ENCODE assay signal across 2 cellular contexts in genomic region chr1:40133122-40133665, GRCh38.
TF ChIP-seq lines count a peak whose summit lies in the region.

No MANE protein-coding gene starts in this region.

TF ChIP-seq in GM23338, 12 proteins besides CTCF, POLR2A, EP300 and RAD21:
- TF ChIP-seq REST (IDR thresholded peaks at IDR 0.05; ENCODE audit: unreplicated experiment), result no peak
- no peak for TF ChIP-seq NANOG (IDR thresholded peaks at IDR 0.05; ENCODE audit: borderline replicate concordance)
- no peak for TF ChIP-seq EZH2 (IDR thresholded peaks at IDR 0.05; ENCODE audit: low read depth, unreplicated experiment)
- no peak for TF ChIP-seq CREB1 (CRISPR knock-in tag; IDR thresholded peaks at IDR 0.05; ENCODE audit: low read depth)
- no peak for TF ChIP-seq EZH2phosphoT487 (IDR thresholded peaks at IDR 0.05; ENCODE audit: unreplicated experiment)
- TF ChIP-seq, protein P1, sequence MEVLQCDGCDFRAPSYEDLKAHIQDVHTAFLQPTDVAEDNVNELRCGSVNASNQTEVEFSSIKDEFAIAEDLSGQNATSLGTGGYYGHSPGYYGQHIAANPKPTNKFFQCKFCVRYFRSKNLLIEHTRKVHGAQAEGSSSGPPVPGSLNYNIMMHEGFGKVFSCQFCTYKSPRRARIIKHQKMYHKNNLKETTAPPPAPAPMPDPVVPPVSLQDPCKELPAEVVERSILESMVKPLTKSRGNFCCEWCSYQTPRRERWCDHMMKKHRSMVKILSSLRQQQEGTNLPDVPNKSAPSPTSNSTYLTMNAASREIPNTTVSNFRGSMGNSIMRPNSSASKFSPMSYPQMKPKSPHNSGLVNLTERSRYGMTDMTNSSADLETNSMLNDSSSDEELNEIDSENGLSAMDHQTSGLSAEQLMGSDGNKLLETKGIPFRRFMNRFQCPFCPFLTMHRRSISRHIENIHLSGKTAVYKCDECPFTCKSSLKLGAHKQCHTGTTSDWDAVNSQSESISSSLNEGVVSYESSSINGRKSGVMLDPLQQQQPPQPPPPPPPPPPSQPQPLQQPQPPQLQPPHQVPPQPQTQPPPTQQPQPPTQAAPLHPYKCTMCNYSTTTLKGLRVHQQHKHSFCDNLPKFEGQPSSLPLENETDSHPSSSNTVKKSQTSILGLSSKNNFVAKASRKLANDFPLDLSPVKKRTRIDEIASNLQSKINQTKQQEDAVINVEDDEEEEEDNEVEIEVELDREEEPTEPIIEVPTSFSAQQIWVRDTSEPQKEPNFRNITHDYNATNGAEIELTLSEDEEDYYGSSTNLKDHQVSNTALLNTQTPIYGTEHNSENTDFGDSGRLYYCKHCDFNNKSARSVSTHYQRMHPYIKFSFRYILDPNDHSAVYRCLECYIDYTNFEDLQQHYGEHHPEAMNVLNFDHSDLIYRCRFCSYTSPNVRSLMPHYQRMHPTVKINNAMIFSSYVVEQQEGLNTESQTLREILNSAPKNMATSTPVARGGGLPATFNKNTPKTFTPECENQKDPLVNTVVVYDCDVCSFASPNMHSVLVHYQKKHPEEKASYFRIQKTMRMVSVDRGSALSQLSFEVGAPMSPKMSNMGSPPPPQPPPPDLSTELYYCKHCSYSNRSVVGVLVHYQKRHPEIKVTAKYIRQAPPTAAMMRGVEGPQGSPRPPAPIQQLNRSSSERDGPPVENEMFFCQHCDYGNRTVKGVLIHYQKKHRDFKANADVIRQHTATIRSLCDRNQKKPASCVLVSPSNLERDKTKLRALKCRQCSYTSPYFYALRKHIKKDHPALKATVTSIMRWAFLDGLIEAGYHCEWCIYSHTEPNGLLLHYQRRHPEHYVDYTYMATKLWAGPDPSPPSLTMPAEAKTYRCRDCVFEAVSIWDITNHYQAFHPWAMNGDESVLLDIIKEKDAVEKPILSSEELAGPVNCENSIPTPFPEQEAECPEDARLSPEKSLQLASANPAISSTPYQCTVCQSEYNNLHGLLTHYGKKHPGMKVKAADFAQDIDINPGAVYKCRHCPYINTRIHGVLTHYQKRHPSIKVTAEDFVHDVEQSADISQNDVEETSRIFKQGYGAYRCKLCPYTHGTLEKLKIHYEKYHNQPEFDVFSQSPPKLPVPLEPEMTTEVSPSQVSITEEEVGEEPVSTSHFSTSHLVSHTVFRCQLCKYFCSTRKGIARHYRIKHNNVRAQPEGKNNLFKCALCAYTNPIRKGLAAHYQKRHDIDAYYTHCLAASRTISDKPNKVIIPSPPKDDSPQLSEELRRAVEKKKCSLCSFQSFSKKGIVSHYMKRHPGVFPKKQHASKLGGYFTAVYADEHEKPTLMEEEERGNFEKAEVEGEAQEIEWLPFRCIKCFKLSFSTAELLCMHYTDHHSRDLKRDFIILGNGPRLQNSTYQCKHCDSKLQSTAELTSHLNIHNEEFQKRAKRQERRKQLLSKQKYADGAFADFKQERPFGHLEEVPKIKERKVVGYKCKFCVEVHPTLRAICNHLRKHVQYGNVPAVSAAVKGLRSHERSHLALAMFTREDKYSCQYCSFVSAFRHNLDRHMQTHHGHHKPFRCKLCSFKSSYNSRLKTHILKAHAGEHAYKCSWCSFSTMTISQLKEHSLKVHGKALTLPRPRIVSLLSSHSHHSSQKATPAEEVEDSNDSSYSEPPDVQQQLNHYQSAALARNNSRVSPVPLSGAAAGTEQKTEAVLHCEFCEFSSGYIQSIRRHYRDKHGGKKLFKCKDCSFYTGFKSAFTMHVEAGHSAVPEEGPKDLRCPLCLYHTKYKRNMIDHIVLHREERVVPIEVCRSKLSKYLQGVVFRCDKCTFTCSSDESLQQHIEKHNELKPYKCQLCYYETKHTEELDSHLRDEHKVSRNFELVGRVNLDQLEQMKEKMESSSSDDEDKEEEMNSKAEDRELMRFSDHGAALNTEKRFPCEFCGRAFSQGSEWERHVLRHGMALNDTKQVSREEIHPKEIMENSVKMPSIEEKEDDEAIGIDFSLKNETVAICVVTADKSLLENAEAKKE (CRISPR knock-in tag; IDR thresholded peaks at IDR 0.05), result no peak
- no peak for TF ChIP-seq JUNB (IDR thresholded peaks at IDR 0.05; ENCODE audit: unreplicated experiment)

TF ChIP-seq in H1, 55 proteins besides CTCF, POLR2A, EP300 and RAD21:
- TF ChIP-seq TBP (IDR thresholded peaks at IDR 0.05; ENCODE audit: low read depth, low read length), result no peak
- TF ChIP-seq FOSL1 (IDR thresholded peaks at IDR 0.05; ENCODE audit: insufficient read depth, low read depth, low read length), result no peak
- TF ChIP-seq TEAD4 (IDR thresholded peaks at IDR 0.05; ENCODE audit: low read depth, low read length), result no peak
- TF ChIP-seq NANOG (IDR thresholded peaks at IDR 0.05; ENCODE audit: insufficient read depth, low read depth, low read length, poor library complexity, severe bottlenecking), result no peak
- no peak for TF ChIP-seq BACH1 (IDR thresholded peaks at IDR 0.05; ENCODE audit: low read length)
- TF ChIP-seq PHF8 (conservative IDR thresholded peaks at IDR 0.05; ENCODE audit: low read depth, low read length), result no peak
- no peak for TF ChIP-seq E2F6 (IDR thresholded peaks at IDR 0.05)
- TF ChIP-seq TAF7 (optimal IDR thresholded peaks at IDR 0.05; ENCODE audit: borderline replicate concordance, low read depth, low read length), result no peak
- TF ChIP-seq MAX (IDR thresholded peaks at IDR 0.05), result no peak
- TF ChIP-seq, protein P2, sequence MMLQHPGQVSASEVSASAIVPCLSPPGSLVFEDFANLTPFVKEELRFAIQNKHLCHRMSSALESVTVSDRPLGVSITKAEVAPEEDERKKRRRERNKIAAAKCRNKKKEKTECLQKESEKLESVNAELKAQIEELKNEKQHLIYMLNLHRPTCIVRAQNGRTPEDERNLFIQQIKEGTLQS (IDR thresholded peaks at IDR 0.05; ENCODE audit: insufficient read depth, low read depth, low read length), result no peak
- no peak for TF ChIP-seq CEBPB (IDR thresholded peaks at IDR 0.05; ENCODE audit: low read depth, low read length)
